ENCODE assay signal across 18 cellular contexts in genomic region chr4:170242471-170242870, GRCh38.
"Had no signal": no experiment of that assay in that cellular context is flagged by ENCODE, and none has a peak within 500 bp of the region (broad histone marks: within the 10 kb centered on the region; RNA-seq: fewer than 3 reads in every experiment).

No MANE protein-coding gene starts in this region.

- H3K27ac Mint-ChIP-seq: activated CD4-positive, alpha-beta memory T cell treated with anti-CD3 and anti-CD28 coated beads, Interleukin-2, amount 10 ng/mL, durations not matched to agents 7 days and 5 days; activated naive CD8-positive, alpha-beta T cell treated with anti-CD3 and anti-CD28 coated beads, Interleukin-2, amount 10 ng/mL, durations not matched to agents 7 days and 5 days; activated T-cell treated with anti-CD3 and anti-CD28 coated beads, Interleukin-2, amount 50 U/mL, for 72 hours; effector memory CD8-positive, alpha-beta T cell; nephron progenitor cell; stimulated activated naive CD8-positive, alpha-beta T cell treated with anti-CD3 and anti-CD28 coated beads, Interleukin-15, Interleukin-2, amounts not matched to agents 100 ng/mL and 50 ng/mL, for 24 hours had no signal

- H3K9me3 Mint-ChIP-seq: activated CD4-positive, alpha-beta memory T cell treated with anti-CD3 and anti-CD28 coated beads, Interleukin-2, amount 10 ng/mL, durations not matched to agents 7 days and 5 days; activated T-cell treated with anti-CD3 and anti-CD28 coated beads, Interleukin-2, amount 50 U/mL, for 72 hours; nephron progenitor cell; stimulated activated naive CD8-positive, alpha-beta T cell treated with anti-CD3 and anti-CD28 coated beads, Interleukin-15, Interleukin-2, amounts not matched to agents 100 ng/mL and 50 ng/mL, for 24 hours had no signal

- H3K4me1 ChIP-seq: heart right ventricle, testis had no signal

- H3K36me3 ChIP-seq: heart right ventricle had no signal

- H3K27me3 ChIP-seq: heart right ventricle, testis had no signal

- H3K4me1 Mint-ChIP-seq: activated CD4-positive, alpha-beta memory T cell treated with anti-CD3 and anti-CD28 coated beads, Interleukin-2, amount 10 ng/mL, durations not matched to agents 7 days and 5 days; activated naive CD8-positive, alpha-beta T cell treated with anti-CD3 and anti-CD28 coated beads, Interleukin-2, amount 10 ng/mL, durations not matched to agents 7 days and 5 days; central memory CD8-positive, alpha-beta T cell had no signal

- H3K9me3 ChIP-seq: testis had no signal

- H3K27ac ChIP-seq: heart right ventricle, testis had no signal

- ATAC-seq: activated T-cell treated with anti-CD3 and anti-CD28 coated beads, Interleukin-2, amount 50 U/mL, for 72 hours; effector memory CD8-positive, alpha-beta T cell; heart right ventricle; left ventricle myocardium superior had no signal

- H3K36me3 Mint-ChIP-seq: activated naive CD8-positive, alpha-beta T cell treated with anti-CD3 and anti-CD28 coated beads, Interleukin-2, amount 10 ng/mL, durations not matched to agents 7 days and 5 days had no signal

- DNase-seq: activated CD4-positive, alpha-beta memory T cell treated with anti-CD3 and anti-CD28 coated beads, Interleukin-2, amount 10 ng/mL, durations not matched to agents 7 days and 5 days; activated CD4-positive, alpha-beta T cell treated with anti-CD3 and anti-CD28 coated beads for 1 hour; activated CD8-positive, alpha-beta memory T cell treated with anti-CD3 and anti-CD28 coated beads, Interleukin-2, amount 50 U/mL, for 4 hours; activated naive CD8-positive, alpha-beta T cell treated with anti-CD3 and anti-CD28 coated beads, Interleukin-2, amount 10 ng/mL, durations not matched to agents 7 days and 5 days; activated T-cell treated with anti-CD3 and anti-CD28 coated beads, Interleukin-2, amount 50 U/mL, for 72 hours; cortex of kidney; effector memory CD8-positive, alpha-beta T cell; erythroblast; foreskin fibroblast; heart right ventricle; left ventricle myocardium superior; mesendoderm; nephron progenitor cell; stimulated activated CD4-positive, alpha-beta T cell treated with anti-CD3 and anti-CD28 coated beads, Interleukin-4, amount 100 ng/mL, for 24 hours; T1000; testis had no signal

- H3K27me3 Mint-ChIP-seq: activated CD4-positive, alpha-beta memory T cell treated with anti-CD3 and anti-CD28 coated beads, Interleukin-2, amount 10 ng/mL, durations not matched to agents 7 days and 5 days; activated naive CD8-positive, alpha-beta T cell treated with anti-CD3 and anti-CD28 coated beads, Interleukin-2, amount 10 ng/mL, durations not matched to agents 7 days and 5 days; central memory CD8-positive, alpha-beta T cell; effector memory CD8-positive, alpha-beta T cell; stimulated activated naive CD8-positive, alpha-beta T cell treated with anti-CD3 and anti-CD28 coated beads, Interleukin-15, Interleukin-2, amounts not matched to agents 100 ng/mL and 50 ng/mL, for 24 hours had no signal

- H3K4me3 ChIP-seq: heart right ventricle, testis had no signal

- H3K4me3 Mint-ChIP-seq: activated CD4-positive, alpha-beta memory T cell treated with anti-CD3 and anti-CD28 coated beads, Interleukin-2, amount 10 ng/mL, durations not matched to agents 7 days and 5 days; activated naive CD8-positive, alpha-beta T cell treated with anti-CD3 and anti-CD28 coated beads, Interleukin-2, amount 10 ng/mL, durations not matched to agents 7 days and 5 days; activated T-cell treated with anti-CD3 and anti-CD28 coated beads, Interleukin-2, amount 50 U/mL, for 72 hours; central memory CD8-positive, alpha-beta T cell; effector memory CD8-positive, alpha-beta T cell; nephron progenitor cell; stimulated activated naive CD8-positive, alpha-beta T cell treated with anti-CD3 and anti-CD28 coated beads, Interleukin-15, Interleukin-2, amounts not matched to agents 100 ng/mL and 50 ng/mL, for 24 hours had no signal
